8 cellular contexts compared by ENCODE assay signal in genomic region chr19:6530385-6531162, GRCh38. TPM values are rescaled to one million over a fixed set of nuclear protein-coding genes. Genes with fewer than 3 reads are reported as not detected.
DNase-seq lines count a peak whose midpoint lies in the region; ATAC-seq and TF ChIP-seq lines count a peak whose summit lies in the region.

A gene with protein sequence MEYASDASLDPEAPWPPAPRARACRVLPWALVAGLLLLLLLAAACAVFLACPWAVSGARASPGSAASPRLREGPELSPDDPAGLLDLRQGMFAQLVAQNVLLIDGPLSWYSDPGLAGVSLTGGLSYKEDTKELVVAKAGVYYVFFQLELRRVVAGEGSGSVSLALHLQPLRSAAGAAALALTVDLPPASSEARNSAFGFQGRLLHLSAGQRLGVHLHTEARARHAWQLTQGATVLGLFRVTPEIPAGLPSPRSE (plus strand): TSS chr19:6531026. CDS start chr19:6531037, 11 bp downstream.

- H3K4me3 Mint-ChIP-seq in T-helper 17 cell (peak within 1 kb of the TSS; percentile 96), progenitor cell of endocrine pancreas (ENCODE audit: low read depth) (peak within 1 kb of the TSS; percentile 73)

- DNase-seq in M059J (ENCODE audit: low read depth), result peak; percentile 89
- peak; percentile 66 to 76 (median 71) for DNase-seq in T-helper 17 cell
- peak; percentile 53 for DNase-seq in amniotic stem cell (lab: John Stamatoyannopoulos, UW)
- peak; percentile 90 for DNase-seq in left ventricle myocardium inferior
- DNase-seq in progenitor cell of endocrine pancreas (ENCODE audit: low spot score, unreplicated experiment), result peak; percentile 77
- peak; percentile 95 for DNase-seq in upper lobe of right lung

- H3K27ac Mint-ChIP-seq in T-helper 17 cell (peak within 1 kb of the TSS; percentile 84), progenitor cell of endocrine pancreas (peak within 1 kb of the TSS; percentile 76)

- H3K4me3 ChIP-seq in left ventricle myocardium inferior (peak within 1 kb of the TSS; percentile 70), upper lobe of right lung (peak within 1 kb of the TSS; percentile 78)

- H3K9me3 ChIP-seq in T-helper 17 cell (ENCODE audit: control insufficient read depth, low read length, poor library complexity, severe bottlenecking) (no peaks in the 10 kb centered on the region), left ventricle myocardium inferior (replicated peaks) (no peaks in the 10 kb centered on the region), upper lobe of right lung (no peaks in the 10 kb centered on the region)

- no peaks in the 10 kb centered on the region for H3K9me3 Mint-ChIP-seq in progenitor cell of endocrine pancreas (ENCODE audit: low read depth)

- H3K4me1 Mint-ChIP-seq in T-helper 17 cell (peaks cover 37% of the 10 kb centered on the region), progenitor cell of endocrine pancreas (ENCODE audit: low read depth) (peaks cover 10% of the 10 kb centered on the region)

- H3K36me3 Mint-ChIP-seq in T-helper 17 cell (ENCODE audit: low read depth) (peaks cover 10% of the 10 kb centered on the region), progenitor cell of endocrine pancreas (ENCODE audit: insufficient read depth) (no peaks in the 10 kb centered on the region)

- no peak for TF ChIP-seq CTCF in C4-2B (conservative IDR thresholded peaks at IDR 0.05)
- no peak for TF ChIP-seq CTCF in left ventricle myocardium inferior (IDR thresholded peaks at IDR 0.05; ENCODE audit: borderline replicate concordance)
- TF ChIP-seq CTCF in progenitor cell of endocrine pancreas (IDR thresholded peaks at IDR 0.05; ENCODE audit: unreplicated experiment), result no peak
- TF ChIP-seq CTCF in upper lobe of right lung (IDR thresholded peaks at IDR 0.05), result no peak

- H3K27me3 Mint-ChIP-seq in T-helper 17 cell (peaks cover 33% of the 10 kb centered on the region), progenitor cell of endocrine pancreas (peaks cover 63% of the 10 kb centered on the region)

- H3K36me3 ChIP-seq in left ventricle myocardium inferior (peaks cover 8% of the 10 kb centered on the region), upper lobe of right lung (no peaks in the 10 kb centered on the region)

- peaks cover 39% of the 10 kb centered on the region for H3K4me1 ChIP-seq in left ventricle myocardium inferior
- H3K4me1 ChIP-seq in upper lobe of right lung, result peaks cover 26% of the 10 kb centered on the region

- H3K27ac ChIP-seq in C4-2B, result peak within 1 kb of the TSS; percentile 78
- H3K27ac ChIP-seq in left ventricle myocardium inferior (replicated peaks), result peak within 1 kb of the TSS; percentile 81
- H3K27ac ChIP-seq in upper lobe of right lung, result peak within 1 kb of the TSS; percentile 85

- intact Hi-C loops in left ventricle myocardium inferior (cut with micrococcal nuclease) (no loop called here), upper lobe of right lung (cut with DNase I) (no loop called here)

- H3K27me3 ChIP-seq in left ventricle myocardium inferior (ENCODE audit: low read depth) (peaks cover 12% of the 10 kb centered on the region), upper lobe of right lung (no peaks in the 10 kb centered on the region)

- peak; percentile 28 for ATAC-seq in GM21381 (IDR thresholded peaks at IDR 0.05; ENCODE audit: unreplicated experiment)
- peak; percentile 80 for ATAC-seq in T-helper 17 cell
- ATAC-seq in upper lobe of right lung, result peak; percentile 96

RNA-seq across cellular contexts. Expression of the gene that starts here (rescaled TPM):
- 11.7 and 16.3 TPM in 2 replicates for total RNA-seq in M059J (2014; rRNA removed; shearing (Covaris generic))
- total RNA-seq in T-helper 17 cell (1 to 10 TPM; 2.2 to 3.3 TPM), left ventricle myocardium inferior (0.38 TPM), progenitor cell of endocrine pancreas (0.53 TPM in 1 of 2 replicates, not detected in the other), upper lobe of right lung (7.4 TPM)

Comparison
In these comparisons a context has a peak if more than half of its experiments do, and no peak if none do; other contexts are left out.
1. Peak in every context shown above with its lines: DNase-seq, ATAC-seq, H3K4me3 ChIP-seq and H3K27ac ChIP-seq.
2. Peak in DNase-seq, H3K4me3 ChIP-seq and H3K27ac ChIP-seq in left ventricle myocardium inferior; RNA of the gene not detected or under 1 TPM.
3. Peak in DNase-seq in progenitor cell of endocrine pancreas; RNA of the gene not detected or under 1 TPM.
4. ATAC-seq: peak in every context shown above with its lines; median percentile 96 in upper lobe of right lung; 80 in T-helper 17 cell; 28 in GM21381.